ENCODE assay signal across 16 cellular contexts in genomic region chr10:112429147-112429546, GRCh38. TPM values are rescaled to one million over a fixed set of nuclear protein-coding genes. Genes with fewer than 3 reads are reported as not detected.
DNase-seq lines count a peak whose midpoint lies in the region; ATAC-seq, FAIRE-seq and TF ChIP-seq lines count a peak whose summit lies in the region.
"Had no signal": no experiment of that assay in that cellular context is flagged by ENCODE, and none has a peak within 500 bp of the region (broad histone marks: within the 10 kb centered on the region; RNA-seq: fewer than 3 reads in every experiment).

No MANE protein-coding gene starts in this region.

- no peaks in the 10 kb centered on the region for H3K9me3 ChIP-seq in small intestine (ENCODE audit: control insufficient read depth, low read depth)
- H3K9me3 ChIP-seq in BE2C = no peaks in the 10 kb centered on the region
- H3K9me3 ChIP-seq: uterus had no signal

- no peak for ATAC-seq in activated T-cell treated with anti-CD3 and anti-CD28 coated beads, Interleukin-2, amount 50 U/mL, for 72 hours (replicated peaks in 1 of 2)
- ATAC-seq in activated T-cell treated with anti-CD3 and anti-CD28 coated beads, Interleukin-2, amount 50 U/mL, for 4 hours = no peak
- ATAC-seq in HG02885 (IDR thresholded peaks at IDR 0.05; ENCODE audit: poor library complexity, unreplicated experiment) (peak; percentile 46), GM18520 (IDR thresholded peaks at IDR 0.05; ENCODE audit: unreplicated experiment) (no peak)
- peak; percentile 54 for ATAC-seq in central memory CD8-positive, alpha-beta T cell (replicated peaks; ENCODE audit: extremely low read depth, poor library complexity, severe bottlenecking)

- H3K9me3 Mint-ChIP-seq in activated T-cell treated with anti-CD3 and anti-CD28 coated beads, Interleukin-2, amount 50 U/mL, for 72 hours = no peaks in the 10 kb centered on the region
- no peaks in the 10 kb centered on the region for H3K9me3 Mint-ChIP-seq in activated T-cell treated with anti-CD3 and anti-CD28 coated beads, Interleukin-2, amount 50 U/mL, for 4 hours
- H3K9me3 Mint-ChIP-seq in central memory CD8-positive, alpha-beta T cell = no peaks in the 10 kb centered on the region
- H3K9me3 Mint-ChIP-seq: activated T-helper 2 cell treated with anti-CD3 and anti-CD28 coated beads, Interferon-gamma antibody, Interleukin-2, Interleukin-4, amounts not matched to agents 10 μg/mL and 5 μg/mL and 100 μg/mL, durations not matched to agents 14 hours and 24 hours and 36 hours; neural progenitor cell had no signal

- no peaks in the 10 kb centered on the region for H3K27me3 ChIP-seq in small intestine (ENCODE audit: control insufficient read depth in 2 of 2, insufficient read depth in 2 of 2, low read length in 2 of 2)
- no peaks in the 10 kb centered on the region for H3K27me3 ChIP-seq in BE2C
- H3K27me3 ChIP-seq: neural progenitor cell, uterus had no signal

- no peak overlapping the region for H3K4me3 Mint-ChIP-seq in activated T-cell treated with anti-CD3 and anti-CD28 coated beads, Interleukin-2, amount 50 U/mL, for 72 hours
- H3K4me3 Mint-ChIP-seq in activated T-cell treated with anti-CD3 and anti-CD28 coated beads, Interleukin-2, amount 50 U/mL, for 4 hours = no peak overlapping the region
- H3K4me3 Mint-ChIP-seq in central memory CD8-positive, alpha-beta T cell = no peak overlapping the region
- H3K4me3 Mint-ChIP-seq: neural progenitor cell had no signal

- no peak for FAIRE-seq in small intestine (lab: Jason Lieb, UNC)

- no peak for TF ChIP-seq CTCF in BE2C (IDR thresholded peaks at IDR 0.05; ENCODE audit: low read depth, low read length)

- no peaks in the 10 kb centered on the region for H3K4me1 Mint-ChIP-seq in activated T-cell treated with anti-CD3 and anti-CD28 coated beads, Interleukin-2, amount 50 U/mL, for 72 hours (ENCODE audit: low read depth)
- no peaks in the 10 kb centered on the region for H3K4me1 Mint-ChIP-seq in activated T-cell treated with anti-CD3 and anti-CD28 coated beads, Interleukin-2, amount 50 U/mL, for 4 hours (ENCODE audit: low read depth)
- H3K4me1 Mint-ChIP-seq in central memory CD8-positive, alpha-beta T cell = peaks cover 6% of the 10 kb centered on the region
- H3K4me1 Mint-ChIP-seq: neural progenitor cell had no signal

- peaks cover 13 to 26% of the 10 kb centered on the region in 2 donors for H3K36me3 Mint-ChIP-seq in activated T-cell treated with anti-CD3 and anti-CD28 coated beads, Interleukin-2, amount 50 U/mL, for 72 hours (ENCODE audit: insufficient read depth in 2 of 2)
- H3K36me3 Mint-ChIP-seq in activated T-cell treated with anti-CD3 and anti-CD28 coated beads, Interleukin-2, amount 50 U/mL, for 4 hours (ENCODE audit: insufficient read depth) = peaks cover 35% of the 10 kb centered on the region
- H3K36me3 Mint-ChIP-seq in central memory CD8-positive, alpha-beta T cell (ENCODE audit: insufficient read depth) = peaks cover 59% of the 10 kb centered on the region

- H3K36me3 ChIP-seq in small intestine (ENCODE audit: control insufficient read depth in 2 of 2, insufficient read depth in 2 of 2, low read length in 2 of 2) = peaks cover 15 to 36% of the 10 kb centered on the region in 2 donors
- H3K36me3 ChIP-seq in BE2C = peaks cover 22% of the 10 kb centered on the region
- H3K36me3 ChIP-seq: uterus had no signal

- peak overlapping the region; percentile 18 for H3K27ac Mint-ChIP-seq in activated T-cell treated with anti-CD3 and anti-CD28 coated beads, Interleukin-2, amount 50 U/mL, for 72 hours
- peak overlapping the region; percentile 63 for H3K27ac Mint-ChIP-seq in central memory CD8-positive, alpha-beta T cell (ENCODE audit: low read depth)
- H3K27ac Mint-ChIP-seq: activated T-helper 2 cell treated with anti-CD3 and anti-CD28 coated beads, Interferon-gamma antibody, Interleukin-2, Interleukin-4, amounts not matched to agents 10 μg/mL and 5 μg/mL and 100 μg/mL, durations not matched to agents 14 hours and 24 hours and 36 hours; neural progenitor cell had no signal

- H3K27ac ChIP-seq in small intestine (ENCODE audit: low read depth in 1 of 2, low read length in 1 of 2) = peak overlapping the region; percentile 6 to 70
- H3K27ac ChIP-seq: neural progenitor cell, RWPE1, uterus had no signal

- H3K27me3 Mint-ChIP-seq in activated T-cell treated with anti-CD3 and anti-CD28 coated beads, Interleukin-2, amount 50 U/mL, for 72 hours (ENCODE audit: low read depth) = no peaks in the 10 kb centered on the region
- H3K27me3 Mint-ChIP-seq in activated T-cell treated with anti-CD3 and anti-CD28 coated beads, Interleukin-2, amount 50 U/mL, for 4 hours (ENCODE audit: low read depth) = no peaks in the 10 kb centered on the region
- H3K27me3 Mint-ChIP-seq in central memory CD8-positive, alpha-beta T cell = no peaks in the 10 kb centered on the region

- H3K4me3 ChIP-seq in small intestine (ENCODE audit: low read depth in 1 of 2, low read length in 2 of 2) (no peak overlapping the region), BE2C (ENCODE audit: low read depth, low read length) (no peak overlapping the region)
- H3K4me3 ChIP-seq: neural progenitor cell, uterus had no signal

- H3K4me1 ChIP-seq in small intestine (ENCODE audit: control insufficient read depth in 2 of 2, insufficient read depth in 1 of 2, low read depth in 1 of 2, low read length in 1 of 2) (no peaks in the 10 kb centered on the region), BE2C (no peaks in the 10 kb centered on the region)
- H3K4me1 ChIP-seq: uterus had no signal

- DNase-seq in activated T-cell treated with anti-CD3 and anti-CD28 coated beads, Interleukin-2, amount 50 U/mL, for 72 hours = no peak
- no peak for DNase-seq in activated T-cell treated with anti-CD3 and anti-CD28 coated beads, Interleukin-2, amount 50 U/mL, for 4 hours
- no peak for DNase-seq in central memory CD8-positive, alpha-beta T cell (ENCODE audit: low spot score in 2 of 2)
- DNase-seq in small intestine (no peak), T-helper 1 cell (no peak), BE2C (no peak)
- DNase-seq: activated CD4-positive, CD25-positive, alpha-beta regulatory T cell treated with anti-CD3 and anti-CD28 coated beads, Interleukin-2, amount 50 U/mL, for 72 hours; dermis blood vessel endothelial cell; NCI-H1930; stimulated activated naive CD4-positive, alpha-beta T cell; uterus had no signal

- WGBS in small intestine, 3 donors = 43 to 58% (median 48%) methylated on average over 3 of the region's 3 CpGs

RNA-seq across cellular contexts. Expression of gene ZDHHC6, which starts 17.6 kb away (rescaled TPM):
- total RNA-seq in activated T-cell treated with anti-CD3 and anti-CD28 coated beads, Interleukin-2, amount 50 U/mL, for 72 hours = 10 to 100 TPM; 61.1 to 78.7 TPM
- total RNA-seq in activated T-cell treated with anti-CD3 and anti-CD28 coated beads, Interleukin-2, amount 50 U/mL, for 4 hours = 10 to 100 TPM; 33.4 to 40.6 (median 36.2) TPM
- 10 to 100 TPM; 39.1 to 79.8 (median 41.6) TPM for polyA plus RNA-seq in small intestine
- polyA plus RNA-seq in BE2C (2012; ENCODE audit: insufficient read depth, insufficient read length, low read depth) = 33.1 TPM

RNA-seq across cellular contexts. Expression of gene VTI1A, which starts 17.9 kb away (rescaled TPM):
- total RNA-seq in activated T-cell treated with anti-CD3 and anti-CD28 coated beads, Interleukin-2, amount 50 U/mL, for 72 hours = 10 to 100 TPM; 65.5 to 71.8 TPM
- total RNA-seq in activated T-cell treated with anti-CD3 and anti-CD28 coated beads, Interleukin-2, amount 50 U/mL, for 4 hours = 10 to 100 TPM; 39.2 to 43.8 (median 42.9) TPM
- 10 to 100 TPM; 13.8 to 16.0 (median 15.9) TPM for polyA plus RNA-seq in small intestine
- 8.2 TPM for polyA plus RNA-seq in BE2C (2012; ENCODE audit: insufficient read depth, insufficient read length, low read depth)

RNA-seq across cellular contexts. Expression of gene ACSL5, which starts 55.2 kb away (rescaled TPM):
- total RNA-seq in activated T-cell treated with anti-CD3 and anti-CD28 coated beads, Interleukin-2, amount 50 U/mL, for 72 hours = 10 to 100 TPM; 49.5 to 54.5 TPM
- 10 to 100 TPM; 33.4 to 41.2 (median 35.8) TPM for total RNA-seq in activated T-cell treated with anti-CD3 and anti-CD28 coated beads, Interleukin-2, amount 50 U/mL, for 4 hours
- polyA plus RNA-seq in small intestine = 100 to 1,000 TPM; 163 to 425 (median 338) TPM
- polyA plus RNA-seq in BE2C (2012; ENCODE audit: insufficient read depth, insufficient read length, low read depth) = 0.40 TPM

Comparison
In these comparisons a context has a peak if more than half of its experiments do, and no peak if none do; other contexts are left out.
1. ATAC-seq: peak in HG02885 (single experiment) and central memory CD8-positive, alpha-beta T cell (single experiment); none in activated T-cell treated with anti-CD3 and anti-CD28 coated beads, Interleukin-2, amount 50 U/mL, for 72 hours (0 of 2), activated T-cell treated with anti-CD3 and anti-CD28 coated beads, Interleukin-2, amount 50 U/mL, for 4 hours (0 of 2) and GM18520 (single experiment).